ENCODE assay signal across 8 cellular contexts in genomic region chr20:5569021-5569420, GRCh38. TPM values are rescaled to one million over a fixed set of nuclear protein-coding genes. Genes with fewer than 3 reads are reported as not detected.
A peak's percentile ranks its signal among the peaks of the same experiment; 100 is the strongest.
DNase-seq lines count a peak whose midpoint lies in the region; ATAC-seq lines count a peak whose summit lies in the region.

No MANE protein-coding gene starts in this region.

- no peaks in the 10 kb centered on the region for H3K27me3 Mint-ChIP-seq in IgD-negative memory B cell

- peak; percentile 8 for DNase-seq in NCI-H2029 treated with DMSO at 0.1 percent for 48 hours (lab: John Stamatoyannopoulos, UW)
- DNase-seq in NCI-H2029 (lab: John Stamatoyannopoulos, UW), result no peak
- DNase-seq in RPMI7951 (ENCODE audit: low read depth), result peak; percentile 66
- DNase-seq in activated naive CD8-positive, alpha-beta T cell treated with anti-CD3 and anti-CD28 coated beads, Interleukin-2, amount 50 U/mL, for 16 hours (ENCODE audit: low read depth, low spot score), result peak; percentile 4
- no peak for DNase-seq in right cardiac atrium
- peak; percentile 8 for DNase-seq in stimulated activated CD4-positive, alpha-beta T cell treated with anti-CD3 and anti-CD28 coated beads, Interleukin-12 subunit alpha, Interleukin-12 subunit beta, amount 100 ng/mL, for 4 hours
- no peak for DNase-seq in T1000 (lab: John Stamatoyannopoulos, UW)

- H3K27me3 ChIP-seq in right cardiac atrium (ENCODE audit: control insufficient read depth, insufficient read depth), result no peaks in the 10 kb centered on the region

- intact Hi-C loops in right cardiac atrium (cut with DNase I), result loop anchor here in 3 of 4 donors (5.0 to 10.0 kb wide), 2 partner anchors 218 to 366 kb away; no protein-coding TSS in a partner anchor

- H3K4me3 Mint-ChIP-seq in IgD-negative memory B cell, result peak overlapping the region in 1 of 4 donors; percentile 6

- peak overlapping the region in 2 of 3 donors; percentile 33 to 74 for H3K27ac Mint-ChIP-seq in IgD-negative memory B cell

- peak; percentile 54 to 72 for ATAC-seq in right cardiac atrium

- H3K27ac ChIP-seq in right cardiac atrium (ENCODE audit: low read length), result no peak overlapping the region

- H3K4me3 ChIP-seq in right cardiac atrium (ENCODE audit: low read length), result no peak overlapping the region

- WGBS in right cardiac atrium, result 49% methylated on average over 3 of the region's 3 CpGs

- peaks cover 5% of the 10 kb centered on the region for H3K36me3 Mint-ChIP-seq in IgD-negative memory B cell

- peaks cover 13 to 26% (median 18%) of the 10 kb centered on the region in 3 donors for H3K4me1 Mint-ChIP-seq in IgD-negative memory B cell

- no peaks in the 10 kb centered on the region for H3K9me3 Mint-ChIP-seq in IgD-negative memory B cell

- H3K9me3 ChIP-seq in right cardiac atrium (ENCODE audit: control insufficient read depth, low read length), result no peaks in the 10 kb centered on the region

- no peaks in the 10 kb centered on the region for H3K4me1 ChIP-seq in right cardiac atrium (ENCODE audit: control insufficient read depth, insufficient read depth, low read length)

RNA-seq across cellular contexts. Expression of gene GPCPD1, which starts 41.8 kb away (rescaled TPM):
- polyA plus RNA-seq in IgD-negative memory B cell, result 48.0 TPM
- total RNA-seq in RPMI7951 (2014; rRNA removed; shearing (Covaris generic)), result 13.7 and 18.1 TPM in 2 replicates
- 10 to 100 TPM; 26.7 to 31.2 (median 28.7) TPM for total RNA-seq in right cardiac atrium
- polyA plus RNA-seq in right cardiac atrium, result 8.9 TPM

Comparison
In these comparisons a context has a peak if more than half of its experiments do, and no peak if none do; other contexts are left out.
1. DNase-seq: peak in NCI-H2029 treated with DMSO at 0.1 percent for 48 hours (single experiment), RPMI7951 (single experiment), activated naive CD8-positive, alpha-beta T cell treated with anti-CD3 and anti-CD28 coated beads, Interleukin-2, amount 50 U/mL, for 16 hours (single experiment) and stimulated activated CD4-positive, alpha-beta T cell treated with anti-CD3 and anti-CD28 coated beads, Interleukin-12 subunit alpha, Interleukin-12 subunit beta, amount 100 ng/mL, for 4 hours (single experiment); none in NCI-H2029 (single experiment), right cardiac atrium (0 of 3) and T1000 (single experiment).